ENCODE assay signal across 8 cellular contexts in the genomic region with DNA sequence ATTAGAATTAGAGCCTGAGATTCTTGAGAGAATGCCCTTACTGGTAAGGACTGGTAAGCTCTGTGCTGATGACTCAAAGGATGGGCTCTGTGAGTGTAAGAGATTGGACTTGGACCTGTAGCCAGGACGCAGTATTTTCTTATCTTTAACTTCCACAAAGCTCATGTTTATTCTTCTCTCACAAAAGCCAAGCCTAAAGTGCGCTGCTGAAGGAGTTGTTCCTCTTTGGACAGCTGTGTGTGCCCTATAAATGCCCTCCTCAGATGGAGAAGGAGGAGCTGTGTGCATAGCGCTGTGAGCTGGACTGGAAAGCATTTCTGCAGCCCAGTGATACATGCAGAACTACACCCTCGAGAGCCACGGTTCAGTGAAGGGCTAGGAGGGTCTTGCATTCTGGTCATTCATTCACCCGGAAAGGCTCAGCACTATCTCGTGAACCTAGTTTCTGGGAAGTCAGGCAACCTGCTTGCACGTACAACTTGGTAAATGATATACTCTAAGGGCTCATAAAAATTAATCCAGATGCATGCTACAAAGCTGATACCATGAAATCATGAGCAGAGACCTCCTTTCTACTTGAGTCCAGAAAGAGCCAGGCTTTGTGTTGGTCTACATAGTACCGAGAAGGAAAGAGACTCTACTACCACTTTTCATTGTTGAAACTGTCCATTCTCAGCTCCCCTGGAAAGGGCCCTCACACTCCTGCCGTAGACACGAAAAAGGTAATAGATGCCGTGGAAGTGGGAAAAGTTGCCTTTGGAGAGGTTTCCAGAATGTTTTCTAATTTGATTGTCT.
A peak's percentile ranks its signal among the peaks of the same experiment; 100 is the strongest.
DNase-seq lines count a peak whose midpoint lies in the region; ATAC-seq and TF ChIP-seq lines count a peak whose summit lies in the region.

No MANE protein-coding gene starts in this region.

- H3K79me2 ChIP-seq in DOHH2 (ENCODE audit: control insufficient read depth, low read length), result no peaks in the 10 kb centered on the region

- no peak overlapping the region for H3K4me3 ChIP-seq in DOHH2 (ENCODE audit: low read length)
- H3K4me3 ChIP-seq in fibroblast of villous mesenchyme (ENCODE audit: low read depth, low read length), result no peak overlapping the region
- H3K4me3 ChIP-seq in stomach, result no peak overlapping the region

- DNase-seq in NCI-H1092 treated with DMSO at 0.1 percent for 48 hours (lab: John Stamatoyannopoulos, UW), result peak; percentile 75
- DNase-seq in fibroblast of villous mesenchyme (ENCODE audit: low read depth), result peak; percentile 39
- DNase-seq in stomach, result peak; percentile 69
- DNase-seq in stimulated activated CD4-positive, alpha-beta T cell treated with anti-CD3 and anti-CD28 coated beads, Interleukin-4, amount 100 ng/mL, for 1 hour, result no peak
- no peak for DNase-seq in mesenteric fat pad (ENCODE audit: low spot score)
- DNase-seq in iPS-NIHi7 (ENCODE audit: extremely low spot score), result no peak

- no peak for TF ChIP-seq EP300 in stomach (IDR thresholded peaks at IDR 0.05)

- H3K9me3 ChIP-seq in DOHH2 (ENCODE audit: control insufficient read depth, insufficient read depth, low read length) (no peaks in the 10 kb centered on the region), stomach (no peaks in the 10 kb centered on the region)

- peak; percentile 92 for ATAC-seq in GM21825 (IDR thresholded peaks at IDR 0.05; ENCODE audit: unreplicated experiment)

- H3K4me1 ChIP-seq in DOHH2 (ENCODE audit: control insufficient read depth, low read length), result peaks cover 27% of the 10 kb centered on the region
- H3K4me1 ChIP-seq in stomach, result peaks cover 7 to 21% (median 15%) of the 10 kb centered on the region in 4 donors

- intact Hi-C loops in stomach (cut with DNase I; ENCODE audit: low total_unique reads), result no loop called here

- no peak for TF ChIP-seq CTCF in DOHH2 (IDR thresholded peaks at IDR 0.05; ENCODE audit: low read depth, low read length, poor library complexity, severe bottlenecking)
- TF ChIP-seq CTCF in fibroblast of villous mesenchyme (IDR thresholded peaks at IDR 0.05; ENCODE audit: insufficient read depth, low read depth, low read length), result no peak
- TF ChIP-seq CTCF in stomach (IDR thresholded peaks at IDR 0.05), result no peak

- H3K36me3 ChIP-seq in DOHH2 (ENCODE audit: control insufficient read depth, low read length), result no peaks in the 10 kb centered on the region
- no peaks in the 10 kb centered on the region for H3K36me3 ChIP-seq in stomach

- WGBS in stomach, 5 donors, result 36 to 54% (median 45%) methylated on average over 12 of the region's 12 CpGs

- H3K27ac ChIP-seq in DOHH2 (ENCODE audit: low read depth, low read length) (no peak overlapping the region), stomach (peak overlapping the region; percentile 40 to 77 (median 73))

- peak overlapping the region; percentile 36 for H3K4me2 ChIP-seq in DOHH2 (ENCODE audit: low read length)

- no peaks in the 10 kb centered on the region for H3K9me2 ChIP-seq in DOHH2 (replicated peaks; ENCODE audit: control insufficient read depth, low read length)

- no peaks in the 10 kb centered on the region for H4K20me1 ChIP-seq in DOHH2 (ENCODE audit: control insufficient read depth, insufficient read depth, low read depth, low read length)

- no peaks in the 10 kb centered on the region; the same call in 1 of the 2 replicates for H3F3A ChIP-seq in DOHH2 (ENCODE audit: control insufficient read depth, insufficient read depth)

- no peak for TF ChIP-seq POLR2A in stomach (IDR thresholded peaks at IDR 0.05)

- H3K27me3 ChIP-seq in DOHH2 (ENCODE audit: control insufficient read depth, low read length) (no peaks in the 10 kb centered on the region), stomach (no peaks in the 10 kb centered on the region)

Comparison
In these comparisons a context has a peak if more than half of its experiments do, and no peak if none do; other contexts are left out.
1. DNase-seq: peak in NCI-H1092 treated with DMSO at 0.1 percent for 48 hours (single experiment), fibroblast of villous mesenchyme (single experiment) and stomach (single experiment); none in stimulated activated CD4-positive, alpha-beta T cell treated with anti-CD3 and anti-CD28 coated beads, Interleukin-4, amount 100 ng/mL, for 1 hour (single experiment), mesenteric fat pad (single experiment) and iPS-NIHi7 (single experiment).